Comparison of ENCODE assay signal across 1 cellular context in the genomic region with DNA sequence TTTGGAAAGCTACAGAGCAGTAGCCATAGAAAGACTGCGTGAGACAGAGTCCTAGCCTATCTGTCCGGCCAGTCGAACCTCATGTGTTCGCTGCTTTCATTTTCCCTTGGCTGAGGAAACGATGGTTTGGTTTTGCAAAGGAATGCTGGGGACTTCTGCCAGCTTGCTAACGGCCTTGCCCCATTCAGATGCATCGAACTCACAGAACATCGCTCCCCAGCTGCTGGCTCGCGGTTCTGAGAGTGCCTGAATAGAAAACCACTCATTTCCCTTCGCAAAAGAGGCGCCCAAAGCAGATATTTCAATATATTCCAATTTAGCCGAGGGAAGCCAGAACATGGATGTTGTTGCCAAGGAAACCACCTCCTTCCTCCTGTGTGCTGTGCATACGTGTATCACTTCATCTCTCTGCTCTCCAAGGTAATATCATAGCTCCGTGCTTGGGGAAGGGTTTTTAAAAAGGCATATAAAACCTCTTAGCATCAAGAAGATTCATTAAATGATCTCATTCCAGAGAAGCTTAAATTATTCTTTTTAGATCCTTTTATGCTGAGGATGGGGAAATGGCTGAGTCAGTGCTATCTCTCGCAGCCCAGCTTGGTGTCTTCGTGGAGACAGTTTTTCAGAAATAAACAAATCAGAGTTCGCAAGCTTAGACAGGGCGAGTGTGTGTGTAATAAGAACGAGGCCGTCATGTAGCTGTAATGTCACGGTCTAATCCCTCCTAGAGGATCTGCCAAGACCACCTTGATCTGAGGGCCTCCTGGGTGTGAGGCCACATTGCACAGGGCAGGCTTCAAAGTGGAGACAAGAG.
TF ChIP-seq lines count a peak whose summit lies in the region.

No MANE protein-coding gene starts in this region.

TF ChIP-seq in K562, 482 proteins besides CTCF, POLR2A, EP300 and RAD21 (continued from another document):
- TF ChIP-seq, protein P1, sequence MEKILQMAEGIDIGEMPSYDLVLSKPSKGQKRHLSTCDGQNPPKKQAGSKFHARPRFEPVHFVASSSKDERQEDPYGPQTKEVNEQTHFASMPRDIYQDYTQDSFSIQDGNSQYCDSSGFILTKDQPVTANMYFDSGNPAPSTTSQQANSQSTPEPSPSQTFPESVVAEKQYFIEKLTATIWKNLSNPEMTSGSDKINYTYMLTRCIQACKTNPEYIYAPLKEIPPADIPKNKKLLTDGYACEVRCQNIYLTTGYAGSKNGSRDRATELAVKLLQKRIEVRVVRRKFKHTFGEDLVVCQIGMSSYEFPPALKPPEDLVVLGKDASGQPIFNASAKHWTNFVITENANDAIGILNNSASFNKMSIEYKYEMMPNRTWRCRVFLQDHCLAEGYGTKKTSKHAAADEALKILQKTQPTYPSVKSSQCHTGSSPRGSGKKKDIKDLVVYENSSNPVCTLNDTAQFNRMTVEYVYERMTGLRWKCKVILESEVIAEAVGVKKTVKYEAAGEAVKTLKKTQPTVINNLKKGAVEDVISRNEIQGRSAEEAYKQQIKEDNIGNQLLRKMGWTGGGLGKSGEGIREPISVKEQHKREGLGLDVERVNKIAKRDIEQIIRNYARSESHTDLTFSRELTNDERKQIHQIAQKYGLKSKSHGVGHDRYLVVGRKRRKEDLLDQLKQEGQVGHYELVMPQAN (IDR thresholded peaks at IDR 0.05; ENCODE audit: borderline replicate concordance), result no peak
- TF ChIP-seq, protein P2, sequence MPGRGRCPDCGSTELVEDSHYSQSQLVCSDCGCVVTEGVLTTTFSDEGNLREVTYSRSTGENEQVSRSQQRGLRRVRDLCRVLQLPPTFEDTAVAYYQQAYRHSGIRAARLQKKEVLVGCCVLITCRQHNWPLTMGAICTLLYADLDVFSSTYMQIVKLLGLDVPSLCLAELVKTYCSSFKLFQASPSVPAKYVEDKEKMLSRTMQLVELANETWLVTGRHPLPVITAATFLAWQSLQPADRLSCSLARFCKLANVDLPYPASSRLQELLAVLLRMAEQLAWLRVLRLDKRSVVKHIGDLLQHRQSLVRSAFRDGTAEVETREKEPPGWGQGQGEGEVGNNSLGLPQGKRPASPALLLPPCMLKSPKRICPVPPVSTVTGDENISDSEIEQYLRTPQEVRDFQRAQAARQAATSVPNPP (IDR thresholded peaks at IDR 0.05; ENCODE audit: borderline replicate concordance, insufficient read depth, insufficient read length), result no peak
TF ChIP-seq in K562: peak in this region for 4.
